In genomic region chrX:132958086-132958703, GRCh38 we compare ENCODE assay signal across 8 cellular contexts. TPM values are rescaled to one million over a fixed set of nuclear protein-coding genes. Genes with fewer than 3 reads are reported as not detected.
A peak's percentile ranks its signal among the peaks of the same experiment; 100 is the strongest.
DNase-seq lines count a peak whose midpoint lies in the region; ATAC-seq and TF ChIP-seq lines count a peak whose summit lies in the region.

TSS of gene HS6ST2 (minus strand) at chrX:132958629.

- ATAC-seq in activated naive CD8-positive, alpha-beta T cell treated with anti-CD3 and anti-CD28 coated beads, Interleukin-2, amount 10 ng/mL, durations not matched to agents 7 days and 5 days (ENCODE audit: low read depth): peak; percentile 36
- ATAC-seq in left lobe of liver: no peak
- ATAC-seq in GM21390 (IDR thresholded peaks at IDR 0.05; ENCODE audit: unreplicated experiment): no peak

- H3K27me3 ChIP-seq in kidney epithelial cell (ENCODE audit: control insufficient read depth, insufficient read depth, low read length) (peaks cover 12% of the 10 kb centered on the region), suprapubic skin (peaks cover 43% of the 10 kb centered on the region)

- H3K4me3 ChIP-seq in kidney epithelial cell (ENCODE audit: low read depth, low read length) (peak within 1 kb of the TSS; percentile 36), suprapubic skin (peak within 1 kb of the TSS; percentile 50)

- H3K36me3 ChIP-seq in kidney epithelial cell (ENCODE audit: control insufficient read depth, insufficient read depth, low read length) (no peaks in the 10 kb centered on the region), suprapubic skin (no peaks in the 10 kb centered on the region)

- peak within 1 kb of the TSS; percentile 57 for H3K4me3 Mint-ChIP-seq in activated naive CD8-positive, alpha-beta T cell treated with anti-CD3 and anti-CD28 coated beads, Interleukin-2, amount 10 ng/mL, durations not matched to agents 7 days and 5 days

- DNase-seq in activated CD4-positive, alpha-beta T cell treated with anti-CD3 and anti-CD28 coated beads for 48 hours: peak; percentile 17
- no peak for DNase-seq in activated CD4-positive, alpha-beta T cell treated with anti-CD3 and anti-CD28 coated beads for 4 hours
- peak; percentile 27 for DNase-seq in activated naive CD8-positive, alpha-beta T cell treated with anti-CD3 and anti-CD28 coated beads, Interleukin-2, amount 10 ng/mL, durations not matched to agents 7 days and 5 days
- DNase-seq in kidney epithelial cell (ENCODE audit: low read depth) (no peak), suprapubic skin (ENCODE audit: low spot score in 2 of 2) (no peak), dermis blood vessel endothelial cell (no peak), left lobe of liver (ENCODE audit: low spot score) (no peak)

- H3K27me3 Mint-ChIP-seq in activated naive CD8-positive, alpha-beta T cell treated with anti-CD3 and anti-CD28 coated beads, Interleukin-2, amount 10 ng/mL, durations not matched to agents 7 days and 5 days: peaks cover 45% of the 10 kb centered on the region

- H3K9me3 Mint-ChIP-seq in activated naive CD8-positive, alpha-beta T cell treated with anti-CD3 and anti-CD28 coated beads, Interleukin-2, amount 10 ng/mL, durations not matched to agents 7 days and 5 days: no peaks in the 10 kb centered on the region

- H3K36me3 Mint-ChIP-seq in activated naive CD8-positive, alpha-beta T cell treated with anti-CD3 and anti-CD28 coated beads, Interleukin-2, amount 10 ng/mL, durations not matched to agents 7 days and 5 days: no peaks in the 10 kb centered on the region

- POLR2A ChIA-PET in activated naive CD8-positive, alpha-beta T cell treated with anti-CD3 and anti-CD28 coated beads, Interleukin-2, amount 10 ng/mL, durations not matched to agents 7 days and 5 days (lab: Charles Lee): no interaction called here

- 44% methylated on average over 34 of the region's 63 CpGs for WGBS in suprapubic skin

- TF ChIP-seq EP300 in suprapubic skin (IDR thresholded peaks at IDR 0.05): no peak

- no peak within 1 kb of the TSS for H3K27ac ChIP-seq in suprapubic skin

- no peaks in the 10 kb centered on the region for H3K9me3 ChIP-seq in suprapubic skin

- no peak within 1 kb of the TSS for H3K27ac Mint-ChIP-seq in activated naive CD8-positive, alpha-beta T cell treated with anti-CD3 and anti-CD28 coated beads, Interleukin-2, amount 10 ng/mL, durations not matched to agents 7 days and 5 days

- TF ChIP-seq CTCF in kidney epithelial cell (IDR thresholded peaks at IDR 0.05; ENCODE audit: insufficient read depth, low read length, poor library complexity, severe bottlenecking) (no peak), suprapubic skin (IDR thresholded peaks at IDR 0.05) (no peak)

- H3K4me1 Mint-ChIP-seq in activated naive CD8-positive, alpha-beta T cell treated with anti-CD3 and anti-CD28 coated beads, Interleukin-2, amount 10 ng/mL, durations not matched to agents 7 days and 5 days: peaks cover 5% of the 10 kb centered on the region

- TF ChIP-seq POLR2A in suprapubic skin (IDR thresholded peaks at IDR 0.05): no peak

- H3K4me1 ChIP-seq in suprapubic skin: peaks cover 22% of the 10 kb centered on the region

RNA-seq across cellular contexts. Expression of gene HS6ST2, which starts in this region (rescaled TPM):
- not detected for total RNA-seq in activated naive CD8-positive, alpha-beta T cell treated with anti-CD3 and anti-CD28 coated beads, Interleukin-2, amount 10 ng/mL, durations not matched to agents 7 days and 5 days
- total RNA-seq in kidney epithelial cell (6.6 and 8.4 TPM in 2 replicates), suprapubic skin (under 1 TPM in 3 of 4 donors, not detected in 1; 0.21 to 0.30 (median 0.24) TPM), dermis blood vessel endothelial cell (under 0.01 and 0.19 TPM in 2 replicates), left lobe of liver (not detected)

Comparison
In these comparisons a context has a peak if more than half of its experiments do, and no peak if none do; other contexts are left out.
1. Peak in DNase-seq and ATAC-seq in activated naive CD8-positive, alpha-beta T cell treated with anti-CD3 and anti-CD28 coated beads, Interleukin-2, amount 10 ng/mL, durations not matched to agents 7 days and 5 days; RNA of the gene not detected or under 1 TPM.